ENCODE assay signal across 1 cellular context in genomic region chr2:176187306-176188217, GRCh38.
A peak's percentile ranks its signal among the peaks of the same experiment; 100 is the strongest.
TF ChIP-seq lines count a peak whose summit lies in the region.

No MANE protein-coding gene starts in this region.

TF ChIP-seq in HepG2, 621 proteins besides CTCF, POLR2A, EP300 and RAD21 (continued from another document and continues in another):
- TF ChIP-seq ZNF138 (CRISPR knock-in tag; IDR thresholded peaks at IDR 0.05; ENCODE audit: low read depth) (0 out of 2 replicates have a peak, but pooled peaks have one; percentile 73), ZNF530 (CRISPR knock-in tag; IDR thresholded peaks at IDR 0.05; ENCODE audit: low read depth) (no peak), REST (IDR thresholded peaks at IDR 0.05; ENCODE audit: borderline replicate concordance in 1 of 2, low read depth in 1 of 2, low read length in 2 of 2) (no peak), ZNF350 (CRISPR knock-in tag; IDR thresholded peaks at IDR 0.05; ENCODE audit: borderline replicate concordance, low read depth) (no peak), RERE (CRISPR knock-in tag; IDR thresholded peaks at IDR 0.05; ENCODE audit: low read depth) (0 out of 2 replicates have a peak, but pooled peaks have one; percentile 72), ERF (CRISPR knock-in tag; IDR thresholded peaks at IDR 0.05) (peak; percentile 62), SKI (IDR thresholded peaks at IDR 0.05; ENCODE audit: partially characterized antibody) (no peak), KLF13 (CRISPR knock-in tag; IDR thresholded peaks at IDR 0.05) (no peak), NFIC (IDR thresholded peaks at IDR 0.05; ENCODE audit: low read length) (peak; percentile 89), ZFP82 (CRISPR knock-in tag; IDR thresholded peaks at IDR 0.05; ENCODE audit: borderline replicate concordance) (0 out of 2 replicates have a peak, but pooled peaks have one; percentile 17), AHDC1 (CRISPR knock-in tag; IDR thresholded peaks at IDR 0.05; ENCODE audit: borderline replicate concordance) (peak; percentile 63; the same call in 1 of the 2 replicates), CBX1 (IDR thresholded peaks at IDR 0.05; ENCODE audit: low read depth) (no peak), SIX1 (CRISPR knock-in tag; IDR thresholded peaks at IDR 0.05; ENCODE audit: borderline replicate concordance) (peak; percentile 56; the same call in 1 of the 2 replicates), GMEB1 (CRISPR knock-in tag; IDR thresholded peaks at IDR 0.05; ENCODE audit: borderline replicate concordance) (peak; percentile 21; the same call in 1 of the 2 replicates), ZNF496 (CRISPR knock-in tag; IDR thresholded peaks at IDR 0.05; ENCODE audit: insufficient replicate concordance) (no peak), MTF1 (CRISPR knock-in tag; IDR thresholded peaks at IDR 0.05) (no peak), FOXP4 (CRISPR knock-in tag; IDR thresholded peaks at IDR 0.05) (peak; percentile 61), MXD4 (CRISPR knock-in tag; IDR thresholded peaks at IDR 0.05) (peak; percentile 65; the same call in 1 of the 2 replicates), NONO (IDR thresholded peaks at IDR 0.05) (no peak), NONO (CRISPR knock-in tag; conservative IDR thresholded peaks at IDR 0.05) (no peak), SP5 (CRISPR knock-in tag; IDR thresholded peaks at IDR 0.05; ENCODE audit: borderline replicate concordance, low read depth) (0 out of 2 replicates have a peak, but pooled peaks have one; percentile 4), ZNF614 (CRISPR knock-in tag; IDR thresholded peaks at IDR 0.05; ENCODE audit: borderline replicate concordance) (peak; percentile 98), ZNF282 (IDR thresholded peaks at IDR 0.05; ENCODE audit: partially characterized antibody) (no peak), ZNF230 (CRISPR knock-in tag; IDR thresholded peaks at IDR 0.05) (no peak), ZNF253 (CRISPR knock-in tag; IDR thresholded peaks at IDR 0.05; ENCODE audit: borderline replicate concordance) (no peak; the same call in 1 of the 2 replicates), TFDP2 (CRISPR knock-in tag; IDR thresholded peaks at IDR 0.05) (no peak), ZBTB20 (CRISPR knock-in tag; IDR thresholded peaks at IDR 0.05; ENCODE audit: borderline replicate concordance, low read depth) (peak; percentile 90; the same call in 1 of the 2 replicates), CREB1 (IDR thresholded peaks at IDR 0.05) (no peak), CREB1 (CRISPR knock-in tag; IDR thresholded peaks at IDR 0.05) (peak; percentile 66), CC2D1A (CRISPR knock-in tag; IDR thresholded peaks at IDR 0.05) (0 out of 2 replicates have a peak, but pooled peaks have one; percentile 57), MIER2 (CRISPR knock-in tag; IDR thresholded peaks at IDR 0.05) (no peak), SP140L (CRISPR knock-in tag; IDR thresholded peaks at IDR 0.05; ENCODE audit: borderline replicate concordance) (no peak; the same call in 1 of the 2 replicates), ZSCAN31 (CRISPR knock-in tag; IDR thresholded peaks at IDR 0.05; ENCODE audit: low read depth) (0 out of 2 replicates have a peak, but pooled peaks have one; percentile 77), TARDBP (CRISPR knock-in tag; IDR thresholded peaks at IDR 0.05) (peak; percentile 74; the same call in 1 of the 2 replicates), EED (CRISPR knock-in tag; IDR thresholded peaks at IDR 0.05) (peak; percentile 78; the same call in 1 of the 2 replicates), ZNF431 (CRISPR knock-in tag; IDR thresholded peaks at IDR 0.05; ENCODE audit: borderline replicate concordance, low read depth) (no peak), RBAK (CRISPR knock-in tag; IDR thresholded peaks at IDR 0.05) (no peak), YY1 (IDR thresholded peaks at IDR 0.05; ENCODE audit: insufficient read depth, insufficient replicate concordance, low read depth, low read length) (peak; percentile 7), ZNF550 (CRISPR knock-in tag; IDR thresholded peaks at IDR 0.05; ENCODE audit: borderline replicate concordance) (no peak), ZNF713 (CRISPR knock-in tag; IDR thresholded peaks at IDR 0.05) (no peak), KLF9 (CRISPR knock-in tag; IDR thresholded peaks at IDR 0.05; ENCODE audit: low read depth) (0 out of 2 replicates have a peak, but pooled peaks have one; percentile 7), TCF7 (IDR thresholded peaks at IDR 0.05; ENCODE audit: low read depth) (peak; percentile 71), LCORL (IDR thresholded peaks at IDR 0.05) (no peak), LCORL (CRISPR knock-in tag; IDR thresholded peaks at IDR 0.05) (peak; percentile 58; the same call in 1 of the 2 replicates), ZNF589 (CRISPR knock-in tag; conservative IDR thresholded peaks at IDR 0.05) (no peak), NR2F6 (IDR thresholded peaks at IDR 0.05) (peak; percentile 70), NR2F6 (CRISPR knock-in tag; IDR thresholded peaks at IDR 0.05) (peak; percentile 23; the same call in 1 of the 2 replicates), JUN (CRISPR knock-in tag; IDR thresholded peaks at IDR 0.05) (no peak)
